In the genomic region with DNA sequence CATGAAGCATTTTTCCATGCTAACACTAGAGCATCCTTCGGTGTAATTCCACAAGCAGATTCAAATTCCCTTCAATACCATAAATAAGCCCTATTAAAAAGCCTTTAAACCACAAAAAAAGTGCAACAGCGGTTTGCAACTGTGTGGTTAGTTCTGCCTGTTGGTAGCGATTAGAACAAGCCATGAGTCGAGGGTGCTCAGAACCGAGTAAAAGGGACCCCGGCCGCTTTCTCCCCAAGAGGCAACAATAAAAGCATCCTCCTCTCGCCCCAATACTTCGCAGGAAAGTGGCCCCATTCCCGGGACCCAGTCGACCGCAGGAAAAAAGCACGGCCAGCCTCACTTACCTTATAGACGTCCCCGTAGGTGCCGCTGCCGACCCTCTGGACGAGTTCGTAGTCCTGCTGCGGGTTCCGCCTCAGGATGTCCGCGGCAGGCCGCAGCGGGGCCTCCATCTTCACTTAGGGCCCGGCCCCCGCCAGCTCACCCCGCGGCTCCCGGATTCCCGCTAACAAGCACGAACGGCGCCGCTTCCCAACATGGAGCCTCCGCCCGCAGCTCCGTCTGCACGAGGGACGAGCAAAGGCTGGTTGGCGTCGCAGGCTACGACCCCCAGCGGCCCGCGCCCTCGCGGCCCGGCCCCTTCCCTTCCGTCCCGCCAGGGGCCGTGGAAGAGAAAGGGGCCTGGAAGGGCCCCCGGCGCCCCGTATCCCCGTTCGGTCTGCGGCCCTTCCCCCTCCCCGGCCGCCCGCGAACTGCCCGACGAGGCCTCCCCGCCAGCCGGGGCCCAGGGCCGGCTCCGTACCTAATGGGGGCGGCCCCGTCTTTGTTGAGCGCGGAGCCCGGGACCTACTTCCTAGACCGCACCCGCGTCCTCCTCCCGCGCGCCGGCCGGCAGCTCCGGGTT, we compare ENCODE assay signal across 8 cellular contexts. TPM values are rescaled to one million over a fixed set of nuclear protein-coding genes. Genes with fewer than 3 reads are reported as not detected.
DNase-seq lines count a peak whose midpoint lies in the region; ATAC-seq and TF ChIP-seq lines count a peak whose summit lies in the region.

No MANE protein-coding gene starts in this region.

- no peak for TF ChIP-seq CTCF in OCI-LY7 (conservative IDR thresholded peaks at IDR 0.05; ENCODE audit: low read length)
- TF ChIP-seq CTCF in left ventricle myocardium inferior (IDR thresholded peaks at IDR 0.05; ENCODE audit: borderline replicate concordance): no peak

- peak overlapping the region; percentile 73 for H3K4me2 ChIP-seq in OCI-LY7 (ENCODE audit: low read length)

- no peaks in the 10 kb centered on the region for H3K9me2 ChIP-seq in OCI-LY7 (ENCODE audit: insufficient read depth, low read length)

- intact Hi-C loops in OCI-LY7 (cut with micrococcal nuclease; ENCODE audit: unreplicated experiment) (loop anchor here (1.0 to 5.0 kb wide), 9 partner anchors 211 to 898 kb away; partner anchors contain the start of genes DMAC2L, KLHDC2, L2HGDH and NEMF), left ventricle myocardium inferior (cut with micrococcal nuclease) (loop anchor here (2.0 kb wide), 1 partner anchor 211 kb away; no protein-coding TSS in a partner anchor), posterior cingulate gyrus (cut with DNase I) (loop anchor here (1.0 to 10.0 kb wide), 5 partner anchors 135 to 297 kb away; partner anchors contain the start of genes CDKL1, DMAC2L, L2HGDH and SOS2)

- peak in 2 of 3 donors; percentile 21 to 50 for DNase-seq in CD4-positive, CD25-positive, alpha-beta regulatory T cell
- DNase-seq in OCI-LY7 (ENCODE audit: low spot score) (peak; percentile 68), left ventricle myocardium inferior (peak; percentile 42), posterior cingulate gyrus (peak; percentile 32 to 92 (median 49)), KG1 (lab: John Stamatoyannopoulos, UW) (no peak)

- H3K9me3 Mint-ChIP-seq in CD4-positive, CD25-positive, alpha-beta regulatory T cell: no peaks in the 10 kb centered on the region

- POLR2A ChIA-PET in OCI-LY7 (lab: Charles Lee): no interaction called here

- H3K36me3 Mint-ChIP-seq in CD4-positive, CD25-positive, alpha-beta regulatory T cell: peaks cover 14% of the 10 kb centered on the region

- ATAC-seq in CD4-positive, CD25-positive, alpha-beta regulatory T cell (ENCODE audit: low read depth in 2 of 2): peak in 1 of 2 donors; percentile 0
- ATAC-seq in GM19023 (IDR thresholded peaks at IDR 0.05; ENCODE audit: unreplicated experiment) (peak; percentile 21), HG03139 (IDR thresholded peaks at IDR 0.05; ENCODE audit: unreplicated experiment) (peak; percentile 9)

- peak overlapping the region; percentile 60 for H3K27ac ChIP-seq in CD4-positive, CD25-positive, alpha-beta regulatory T cell (ENCODE audit: insufficient read depth, low read length, poor library complexity, severe bottlenecking)
- H3K27ac ChIP-seq in OCI-LY7 (ENCODE audit: low read depth, low read length, poor library complexity, severe bottlenecking) (peak overlapping the region; percentile 71), adipose tissue (ENCODE audit: low read depth, low read length) (peak overlapping the region; percentile 96), left ventricle myocardium inferior (replicated peaks) (peak overlapping the region; percentile 92)

- peaks cover 16% of the 10 kb centered on the region for H4K20me1 ChIP-seq in OCI-LY7 (ENCODE audit: insufficient read depth, low read length)

- peak overlapping the region; percentile 94 for H3K4me3 ChIP-seq in CD4-positive, CD25-positive, alpha-beta regulatory T cell (ENCODE audit: low read depth, low read length)
- peak overlapping the region; percentile 89 for H3K4me3 ChIP-seq in OCI-LY7 (ENCODE audit: low read depth, low read length, poor library complexity, severe bottlenecking)
- peak overlapping the region; percentile 90 for H3K4me3 ChIP-seq in left ventricle myocardium inferior

- peaks cover 36% of the 10 kb centered on the region for H3K4me1 ChIP-seq in CD4-positive, CD25-positive, alpha-beta regulatory T cell (ENCODE audit: control insufficient read depth, insufficient read depth, low read length, poor library complexity, severe bottlenecking)
- H3K4me1 ChIP-seq in OCI-LY7 (ENCODE audit: insufficient read depth, low read length, poor library complexity, severe bottlenecking) (peaks cover 27% of the 10 kb centered on the region), left ventricle myocardium inferior (peaks cover 40% of the 10 kb centered on the region)

- H3K4me3 Mint-ChIP-seq in CD4-positive, CD25-positive, alpha-beta regulatory T cell: peak overlapping the region; percentile 91 to 99 (median 92)

- H3K27me3 ChIP-seq in CD4-positive, CD25-positive, alpha-beta regulatory T cell (ENCODE audit: control insufficient read depth, insufficient read depth, low read length): no peaks in the 10 kb centered on the region
- no peaks in the 10 kb centered on the region for H3K27me3 ChIP-seq in left ventricle myocardium inferior (ENCODE audit: low read depth)

- H3K27me3 Mint-ChIP-seq in CD4-positive, CD25-positive, alpha-beta regulatory T cell: peaks cover 4% of the 10 kb centered on the region

- peaks cover 51% of the 10 kb centered on the region for H3K79me2 ChIP-seq in OCI-LY7 (ENCODE audit: insufficient read depth, low read depth, low read length)

- H3K4me1 Mint-ChIP-seq in CD4-positive, CD25-positive, alpha-beta regulatory T cell: peaks cover 22 to 56% (median 48%) of the 10 kb centered on the region in 4 donors

- no TSS peak for BruUV-seq in OCI-LY7 (replicated peaks; lab: Mats Ljungman, UMichigan)

- peak overlapping the region; percentile 68 for H2AFZ ChIP-seq in OCI-LY7 (ENCODE audit: low read length)

- no peaks in the 10 kb centered on the region for H3K9me3 ChIP-seq in CD4-positive, CD25-positive, alpha-beta regulatory T cell (ENCODE audit: control insufficient read depth in 2 of 2, low read length in 2 of 2)
- H3K9me3 ChIP-seq in OCI-LY7 (ENCODE audit: low read length) (no peaks in the 10 kb centered on the region), left ventricle myocardium inferior (replicated peaks) (no peaks in the 10 kb centered on the region)

- peak overlapping the region; percentile 79 to 95 (median 92) for H3K27ac Mint-ChIP-seq in CD4-positive, CD25-positive, alpha-beta regulatory T cell

- 0 to 1% (median 1%) methylated on average over 53 to 82 of the region's 82 CpGs for whole genome bisulfite sequencing in adipose tissue, 3 donors

- H3K36me3 ChIP-seq in CD4-positive, CD25-positive, alpha-beta regulatory T cell (ENCODE audit: control insufficient read depth, insufficient read depth, low read length): no peaks in the 10 kb centered on the region
- H3K36me3 ChIP-seq in OCI-LY7 (ENCODE audit: insufficient read depth, low read length) (peaks cover 18% of the 10 kb centered on the region; the same call in 1 of the 2 replicates), left ventricle myocardium inferior (no peaks in the 10 kb centered on the region)

- CTCF ChIA-PET in OCI-LY7 (lab: Charles Lee; ENCODE audit: unreplicated experiment): no interaction called here

RNA-seq across cellular contexts. Expression of gene MAP4K5, which starts 0.5 kb away (rescaled TPM):
- 45.4 TPM for total RNA-seq in CD4-positive, CD25-positive, alpha-beta regulatory T cell
- 10 to 100 TPM; 13.2 to 23.0 (median 20.0) TPM for polyA plus RNA-seq in CD4-positive, CD25-positive, alpha-beta regulatory T cell
- total RNA-seq in OCI-LY7 (2014; rRNA removed; shearing (Covaris generic)): 44.0 and 49.8 TPM in 2 replicates
- total RNA-seq in OCI-LY7 (2022) (36.7 and 37.6 TPM in 2 replicates), left ventricle myocardium inferior (12.3 TPM)
- 10 to 100 TPM; 13.0 to 23.6 (median 20.6) TPM for polyA plus RNA-seq in adipose tissue

RNA-seq across cellular contexts. Expression of gene ATL1, which starts 28.1 kb away (rescaled TPM):
- 1.4 TPM for total RNA-seq in CD4-positive, CD25-positive, alpha-beta regulatory T cell
- 1 to 10 TPM in 3 of 4 donors, under 1 TPM in 1; 0.62 to 1.6 (median 1.3) TPM for polyA plus RNA-seq in CD4-positive, CD25-positive, alpha-beta regulatory T cell
- total RNA-seq in OCI-LY7 (2014; rRNA removed; shearing (Covaris generic)): 0.28 and 0.82 TPM in 2 replicates
- total RNA-seq in OCI-LY7 (2022) (1.1 and 1.6 TPM in 2 replicates), left ventricle myocardium inferior (1.6 TPM)
- 1 to 10 TPM; 1.6 to 4.1 (median 2.9) TPM for polyA plus RNA-seq in adipose tissue
